ENCODE assay signal across 8 cellular contexts in the genomic region with DNA sequence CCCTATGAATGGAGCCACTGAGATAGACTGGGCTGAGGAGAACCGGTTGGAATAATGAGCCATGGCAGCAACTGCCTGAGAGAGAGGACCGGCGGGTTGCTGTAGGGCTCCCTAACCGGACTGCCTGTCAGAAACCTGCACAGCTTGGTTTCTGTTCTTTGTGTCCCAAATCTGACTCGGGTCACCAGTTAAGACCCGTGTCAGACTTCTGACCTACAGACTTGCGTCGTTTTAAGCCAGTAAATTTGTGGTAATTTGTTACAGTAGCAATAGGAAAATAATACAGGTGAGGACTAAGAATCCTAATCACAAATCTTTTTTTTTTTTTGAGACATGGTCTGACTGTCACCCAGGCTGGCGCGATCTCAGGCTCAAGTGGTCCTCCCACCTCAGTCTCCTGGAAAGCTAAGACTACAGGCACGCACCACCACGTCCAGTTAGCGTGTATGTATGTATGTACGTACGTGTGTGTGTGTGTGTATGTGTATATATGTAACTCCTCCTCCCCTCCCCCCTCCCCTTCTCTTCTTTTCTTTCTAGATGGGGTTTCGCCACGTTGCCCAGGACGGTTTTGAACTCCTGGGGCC. TPM values are rescaled to one million over a fixed set of nuclear protein-coding genes. Genes with fewer than 3 reads are reported as not detected.
A peak's percentile ranks its signal among the peaks of the same experiment; 100 is the strongest.
DNase-seq lines count a peak whose midpoint lies in the region; ATAC-seq and TF ChIP-seq lines count a peak whose summit lies in the region.

No MANE protein-coding gene starts in this region.

- TF ChIP-seq CTCF in breast epithelium (IDR thresholded peaks at IDR 0.05), result no peak

- H4K20me1 ChIP-seq in BLaER1, result peaks cover 28% of the 10 kb centered on the region

- H3K36me3 ChIP-seq in BLaER1 (peaks cover 81% of the 10 kb centered on the region), breast epithelium (peaks cover 21% of the 10 kb centered on the region), mucosa of stomach (ENCODE audit: control insufficient read depth, insufficient read depth, low read length) (peaks cover 28% of the 10 kb centered on the region)

- intact Hi-C loops in breast epithelium (cut with DNase I; ENCODE audit: low total_unique reads) (no loop called here), posterior vena cava (cut with DNase I) (loop anchor here in 1 of 2 donors (5.0 kb wide), 1 partner anchor 268 kb away; no protein-coding TSS in a partner anchor)

- ATAC-seq in HG03571 (IDR thresholded peaks at IDR 0.05; ENCODE audit: unreplicated experiment) (peak; percentile 12), GM21528 (IDR thresholded peaks at IDR 0.05; ENCODE audit: low FRiP score, unreplicated experiment) (no peak)

- no peaks in the 10 kb centered on the region for H3K9me3 ChIP-seq in BLaER1
- H3K9me3 ChIP-seq in breast epithelium, result no peaks in the 10 kb centered on the region
- H3K9me3 ChIP-seq in mucosa of stomach (ENCODE audit: control insufficient read depth, low read length), result no peaks in the 10 kb centered on the region

- no peak for TF ChIP-seq POLR2A in breast epithelium (IDR thresholded peaks at IDR 0.05)

- H3K4me3 ChIP-seq in BLaER1 (peak overlapping the region; percentile 98), breast epithelium (peak overlapping the region; percentile 84 to 92 (median 90)), mucosa of stomach (ENCODE audit: low read length) (peak overlapping the region; percentile 93)

- H3K4me2 ChIP-seq in BLaER1, result peak overlapping the region; percentile 97

- peaks cover 27% of the 10 kb centered on the region for H3K4me1 ChIP-seq in BLaER1
- H3K4me1 ChIP-seq in breast epithelium, result peaks cover 0 to 14% of the 10 kb centered on the region in 2 donors
- H3K4me1 ChIP-seq in mucosa of stomach (ENCODE audit: control insufficient read depth, insufficient read depth, low read length), result peaks cover 17% of the 10 kb centered on the region

- DNase-seq in breast epithelium (ENCODE audit: low spot score in 2 of 2) (no peak), DMS 273 (lab: John Stamatoyannopoulos, UW; ENCODE audit: unreplicated experiment) (no peak), GF-D8 (lab: John Stamatoyannopoulos, UW) (no peak), posterior vena cava (ENCODE audit: low spot score) (no peak)

- H3K9ac ChIP-seq in BLaER1 (peak overlapping the region; percentile 98), mucosa of stomach (ENCODE audit: low read length) (peak overlapping the region; percentile 88)

- H3K27me3 ChIP-seq in BLaER1, result no peaks in the 10 kb centered on the region
- no peaks in the 10 kb centered on the region for H3K27me3 ChIP-seq in breast epithelium
- no peaks in the 10 kb centered on the region for H3K27me3 ChIP-seq in mucosa of stomach (ENCODE audit: control insufficient read depth, insufficient read depth, low read length)

- peak overlapping the region; percentile 97 for H3K27ac ChIP-seq in BLaER1
- H3K27ac ChIP-seq in breast epithelium, result peak overlapping the region; percentile 92 to 95

RNA-seq across cellular contexts. Expression of a gene that starts 0.7 kb away (rescaled TPM):
- total RNA-seq in breast epithelium (10 to 100 TPM; 48.6 to 61.9 (median 61.8) TPM), posterior vena cava (10 to 100 TPM; 33.9 to 40.2 TPM)

RNA-seq across cellular contexts. Expression of a gene that starts 7.7 kb away (rescaled TPM):
- total RNA-seq in breast epithelium (100 to 1,000 TPM; 143 to 208 (median 171) TPM), posterior vena cava (10 to 100 TPM; 50.3 to 52.5 TPM)

RNA-seq across cellular contexts. Expression of a gene that starts 32.0 kb away (rescaled TPM):
- total RNA-seq in breast epithelium (10 to 100 TPM; 45.7 to 67.5 (median 46.2) TPM), posterior vena cava (100 to 1,000 TPM; 123 to 132 TPM)

RNA-seq across cellular contexts. Expression of a gene that starts 33.2 kb away (rescaled TPM):
- total RNA-seq in breast epithelium, result under 1 TPM; 0.16 to 0.33 (median 0.29) TPM
- total RNA-seq in posterior vena cava, result under 1 TPM; 0.14 to 0.23 TPM
